Comparison of ENCODE assay signal across 24 cellular contexts in genomic region chr14:77063581-77064289, GRCh38. TPM values are rescaled to one million over a fixed set of nuclear protein-coding genes. Genes with fewer than 3 reads are reported as not detected.
DNase-seq lines count a peak whose midpoint lies in the region; ATAC-seq and TF ChIP-seq lines count a peak whose summit lies in the region.
"Had no signal": no experiment of that assay in that cellular context is flagged by ENCODE, and none has a peak within 500 bp of the region (broad histone marks: within the 10 kb centered on the region; RNA-seq: fewer than 3 reads in every experiment).

No MANE protein-coding gene starts in this region.

- H3K27ac ChIP-seq in fibroblast of lung (ENCODE audit: insufficient read depth, low read length): no peak overlapping the region
- H3K27ac ChIP-seq: right atrium auricular region, tibial artery, VCaP had no signal

- no peaks in the 10 kb centered on the region for H3K27me3 ChIP-seq in fibroblast of lung (ENCODE audit: control insufficient read depth, insufficient read depth, low read length)
- H3K27me3 ChIP-seq: right atrium auricular region, tibial artery had no signal

- no peak overlapping the region for H3K4me3 ChIP-seq in fibroblast of lung (replicated peaks in 1 of 4; ENCODE audit: control extremely low read depth in 1 of 4, insufficient read depth in 1 of 4, low read depth in 3 of 4, low read length in 4 of 4)
- H3K4me3 ChIP-seq: right atrium auricular region, tibial artery had no signal

- peak; percentile 88 for DNase-seq in DMS 273 (lab: John Stamatoyannopoulos, UW; ENCODE audit: unreplicated experiment)
- DNase-seq in NCI-H69 (lab: John Stamatoyannopoulos, UW): peak; percentile 54
- peak in 1 of 2 donors; percentile 71 for DNase-seq in fibroblast of lung (ENCODE audit: low read depth in 2 of 2)
- peak; percentile 52 for DNase-seq in occipital lobe (lab: John Stamatoyannopoulos, UW)
- DNase-seq in DMS79 (lab: John Stamatoyannopoulos, UW): no peak
- DNase-seq: activated CD4-positive, alpha-beta T cell treated with anti-CD3 and anti-CD28 coated beads, Interleukin-2, amount 50 U/mL, for 1 hour; activated CD8-positive, alpha-beta memory T cell treated with anti-CD3 and anti-CD28 coated beads, Interleukin-2, amount 50 U/mL, for 48 hours; activated gamma-delta T cell; amniotic stem cell; CD4-positive, alpha-beta memory T cell; endodermal cell; KG1; left ventricle myocardium superior; NCI-H187; NCI-H345; NK-92 treated with Interleukin-12 subunit alpha and Interleukin-12 subunit beta, amount 100 ng/mL, for 24 hours; stimulated activated CD4-positive, alpha-beta T cell treated with anti-CD3 and anti-CD28 coated beads, Interleukin-15, amount 100 ng/mL, for 24 hours; T-helper 2 cell had no signal

- H2AFZ ChIP-seq in fibroblast of lung (ENCODE audit: low read length): no peak overlapping the region

- no peaks in the 10 kb centered on the region for H4K20me1 ChIP-seq in fibroblast of lung (ENCODE audit: control insufficient read depth, extremely low read depth, insufficient read depth, low read length)

- no peaks in the 10 kb centered on the region for H3K9me3 ChIP-seq in fibroblast of lung (ENCODE audit: control insufficient read depth, insufficient read depth, low read depth, low read length)
- H3K9me3 ChIP-seq: right atrium auricular region, tibial artery had no signal

- no peaks in the 10 kb centered on the region for H3K79me2 ChIP-seq in fibroblast of lung (ENCODE audit: control insufficient read depth, insufficient read depth, low read length)

- H3K36me3 ChIP-seq in fibroblast of lung (ENCODE audit: control insufficient read depth, insufficient read depth, low read length): no peaks in the 10 kb centered on the region
- H3K36me3 ChIP-seq: right atrium auricular region, tibial artery had no signal

- no peak for ATAC-seq in GM18870 (IDR thresholded peaks at IDR 0.05; ENCODE audit: unreplicated experiment)
- ATAC-seq in HG03457 (IDR thresholded peaks at IDR 0.05; ENCODE audit: unreplicated experiment): no peak
- no peak for ATAC-seq in GM19455 (IDR thresholded peaks at IDR 0.05; ENCODE audit: unreplicated experiment)
- ATAC-seq: left ventricle myocardium superior had no signal

- peaks cover 6% of the 10 kb centered on the region for H3K4me1 ChIP-seq in fibroblast of lung (ENCODE audit: control insufficient read depth, extremely low read depth, insufficient read depth, low read length)

- H3K4me2 ChIP-seq in fibroblast of lung (ENCODE audit: extremely low read depth, insufficient read depth, low read length): peak overlapping the region; percentile 23

- TF ChIP-seq CTCF in fibroblast of lung (conservative IDR thresholded peaks at IDR 0.05 in 1 of 2, IDR thresholded peaks at IDR 0.05 in 1 of 2; ENCODE audit: low read depth in 1 of 2, low read length in 2 of 2): no peak

- H3K9ac ChIP-seq in fibroblast of lung (ENCODE audit: insufficient read depth, low read length): no peak overlapping the region

RNA-seq across cellular contexts. Expression of gene CIPC, which starts 34.3 kb away (rescaled TPM):
- 10.8 and 12.1 TPM in 2 replicates for total RNA-seq in fibroblast of lung
- 8.9 and 12.8 TPM in 2 replicates for polyA plus RNA-seq in fibroblast of lung
- 4.8 and 7.4 TPM in 2 replicates for polyA plus RNA-seq in fibroblast of lung (2012)
- polyA minus RNA-seq in fibroblast of lung (ENCODE audit: low replicate concordance): 9.5 and 11.5 TPM in 2 replicates
- 44.5 TPM for total RNA-seq in occipital lobe

RNA-seq across cellular contexts. Expression of gene IRF2BPL, which starts 35.2 kb away (rescaled TPM):
- 36.0 and 45.9 TPM in 2 replicates for total RNA-seq in fibroblast of lung
- 9.8 and 13.1 TPM in 2 replicates for polyA plus RNA-seq in fibroblast of lung
- 23.8 and 31.3 TPM in 2 replicates for polyA plus RNA-seq in fibroblast of lung (2012)
- polyA minus RNA-seq in fibroblast of lung (ENCODE audit: low replicate concordance): 10.8 and 15.9 TPM in 2 replicates
- 72.7 TPM for total RNA-seq in occipital lobe
